ENCODE assay signal across 1 cellular context in the genomic region with DNA sequence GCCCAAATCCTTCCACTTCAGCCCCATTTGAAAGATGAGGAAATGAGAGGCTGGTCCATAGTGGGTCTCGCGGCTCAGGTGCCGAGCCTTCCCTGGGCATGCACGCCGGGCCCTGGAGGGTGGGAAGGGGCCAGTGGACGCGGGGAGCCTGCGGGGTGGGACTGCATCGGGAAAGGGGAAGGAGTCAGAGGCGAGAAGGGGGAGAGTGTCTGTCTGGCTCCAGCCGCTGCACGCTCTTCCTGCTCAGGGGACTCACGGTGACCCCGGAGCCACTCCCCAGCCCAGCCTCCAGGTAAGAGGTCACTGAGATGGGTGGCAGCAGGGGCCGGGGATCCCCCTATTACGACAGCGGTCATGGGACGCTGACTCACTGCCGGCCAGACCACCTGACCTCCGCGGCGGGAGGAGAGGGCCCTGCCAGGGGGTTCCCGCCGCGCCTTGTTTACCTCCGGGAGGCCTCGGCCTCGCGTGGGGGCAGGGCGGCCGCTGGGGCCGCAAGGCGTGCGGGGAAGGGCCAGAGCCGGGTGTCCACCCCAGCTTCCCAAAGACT.
A peak's percentile ranks its signal among the peaks of the same experiment; 100 is the strongest.
TF ChIP-seq lines count a peak whose summit lies in the region.

No MANE protein-coding gene starts in this region.

TF ChIP-seq in GM12878, 131 proteins besides CTCF, POLR2A, EP300 and RAD21 (continued from another document and continues in another):
- TF ChIP-seq, protein P1, sequence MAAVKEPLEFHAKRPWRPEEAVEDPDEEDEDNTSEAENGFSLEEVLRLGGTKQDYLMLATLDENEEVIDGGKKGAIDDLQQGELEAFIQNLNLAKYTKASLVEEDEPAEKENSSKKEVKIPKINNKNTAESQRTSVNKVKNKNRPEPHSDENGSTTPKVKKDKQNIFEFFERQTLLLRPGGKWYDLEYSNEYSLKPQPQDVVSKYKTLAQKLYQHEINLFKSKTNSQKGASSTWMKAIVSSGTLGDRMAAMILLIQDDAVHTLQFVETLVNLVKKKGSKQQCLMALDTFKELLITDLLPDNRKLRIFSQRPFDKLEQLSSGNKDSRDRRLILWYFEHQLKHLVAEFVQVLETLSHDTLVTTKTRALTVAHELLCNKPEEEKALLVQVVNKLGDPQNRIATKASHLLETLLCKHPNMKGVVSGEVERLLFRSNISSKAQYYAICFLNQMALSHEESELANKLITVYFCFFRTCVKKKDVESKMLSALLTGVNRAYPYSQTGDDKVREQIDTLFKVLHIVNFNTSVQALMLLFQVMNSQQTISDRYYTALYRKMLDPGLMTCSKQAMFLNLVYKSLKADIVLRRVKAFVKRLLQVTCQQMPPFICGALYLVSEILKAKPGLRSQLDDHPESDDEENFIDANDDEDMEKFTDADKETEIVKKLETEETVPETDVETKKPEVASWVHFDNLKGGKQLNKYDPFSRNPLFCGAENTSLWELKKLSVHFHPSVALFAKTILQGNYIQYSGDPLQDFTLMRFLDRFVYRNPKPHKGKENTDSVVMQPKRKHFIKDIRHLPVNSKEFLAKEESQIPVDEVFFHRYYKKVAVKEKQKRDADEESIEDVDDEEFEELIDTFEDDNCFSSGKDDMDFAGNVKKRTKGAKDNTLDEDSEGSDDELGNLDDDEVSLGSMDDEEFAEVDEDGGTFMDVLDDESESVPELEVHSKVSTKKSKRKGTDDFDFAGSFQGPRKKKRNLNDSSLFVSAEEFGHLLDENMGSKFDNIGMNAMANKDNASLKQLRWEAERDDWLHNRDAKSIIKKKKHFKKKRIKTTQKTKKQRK (IDR thresholded peaks at IDR 0.05; ENCODE audit: low read depth, low read length), result no peak
- TF ChIP-seq BHLHE40 (IDR thresholded peaks at IDR 0.05; ENCODE audit: borderline replicate concordance in 1 of 2, low read depth in 2 of 2, low read length in 1 of 2), result peak in 1 of 2 experiments; percentile 84; a peak in 3 of 4 replicates
- TF ChIP-seq JUNB (IDR thresholded peaks at IDR 0.05), result peak; percentile 38; the same call in 1 of the 2 replicates
- TF ChIP-seq NR2F1 (conservative IDR thresholded peaks at IDR 0.05), result peak; percentile 95
- TF ChIP-seq MTA2 (IDR thresholded peaks at IDR 0.05; ENCODE audit: low read depth), result peak; percentile 52; the same call in 1 of the 2 replicates
- TF ChIP-seq TCF3 (IDR thresholded peaks at IDR 0.05; ENCODE audit: borderline replicate concordance, insufficient read depth, low read depth, low read length), result peak; percentile 75; the same call in 1 of the 2 replicates
- TF ChIP-seq ATF7 (IDR thresholded peaks at IDR 0.05; ENCODE audit: low read depth), result peak; percentile 91
- peak; percentile 99 for TF ChIP-seq BACH1 (IDR thresholded peaks at IDR 0.05; ENCODE audit: borderline replicate concordance)
- TF ChIP-seq, protein P2, sequence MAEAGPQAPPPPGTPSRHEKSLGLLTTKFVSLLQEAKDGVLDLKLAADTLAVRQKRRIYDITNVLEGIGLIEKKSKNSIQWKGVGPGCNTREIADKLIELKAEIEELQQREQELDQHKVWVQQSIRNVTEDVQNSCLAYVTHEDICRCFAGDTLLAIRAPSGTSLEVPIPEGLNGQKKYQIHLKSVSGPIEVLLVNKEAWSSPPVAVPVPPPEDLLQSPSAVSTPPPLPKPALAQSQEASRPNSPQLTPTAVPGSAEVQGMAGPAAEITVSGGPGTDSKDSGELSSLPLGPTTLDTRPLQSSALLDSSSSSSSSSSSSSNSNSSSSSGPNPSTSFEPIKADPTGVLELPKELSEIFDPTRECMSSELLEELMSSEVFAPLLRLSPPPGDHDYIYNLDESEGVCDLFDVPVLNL (IDR thresholded peaks at IDR 0.05; ENCODE audit: low read depth, low read length), result peak; percentile 61
- TF ChIP-seq, protein P3, sequence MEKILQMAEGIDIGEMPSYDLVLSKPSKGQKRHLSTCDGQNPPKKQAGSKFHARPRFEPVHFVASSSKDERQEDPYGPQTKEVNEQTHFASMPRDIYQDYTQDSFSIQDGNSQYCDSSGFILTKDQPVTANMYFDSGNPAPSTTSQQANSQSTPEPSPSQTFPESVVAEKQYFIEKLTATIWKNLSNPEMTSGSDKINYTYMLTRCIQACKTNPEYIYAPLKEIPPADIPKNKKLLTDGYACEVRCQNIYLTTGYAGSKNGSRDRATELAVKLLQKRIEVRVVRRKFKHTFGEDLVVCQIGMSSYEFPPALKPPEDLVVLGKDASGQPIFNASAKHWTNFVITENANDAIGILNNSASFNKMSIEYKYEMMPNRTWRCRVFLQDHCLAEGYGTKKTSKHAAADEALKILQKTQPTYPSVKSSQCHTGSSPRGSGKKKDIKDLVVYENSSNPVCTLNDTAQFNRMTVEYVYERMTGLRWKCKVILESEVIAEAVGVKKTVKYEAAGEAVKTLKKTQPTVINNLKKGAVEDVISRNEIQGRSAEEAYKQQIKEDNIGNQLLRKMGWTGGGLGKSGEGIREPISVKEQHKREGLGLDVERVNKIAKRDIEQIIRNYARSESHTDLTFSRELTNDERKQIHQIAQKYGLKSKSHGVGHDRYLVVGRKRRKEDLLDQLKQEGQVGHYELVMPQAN (conservative IDR thresholded peaks at IDR 0.05), result peak; percentile 56; the same call in 1 of the 2 replicates
- no peak for TF ChIP-seq FOXM1 (IDR thresholded peaks at IDR 0.05; ENCODE audit: low read depth, low read length)
- peak; percentile 69; the same call in 1 of the 2 replicates for TF ChIP-seq IKZF1 (conservative IDR thresholded peaks at IDR 0.05)
- TF ChIP-seq HDGF (IDR thresholded peaks at IDR 0.05), result peak; percentile 95
- no peak for TF ChIP-seq NFXL1 (IDR thresholded peaks at IDR 0.05; ENCODE audit: borderline replicate concordance)
- TF ChIP-seq JUND (IDR thresholded peaks at IDR 0.05; ENCODE audit: low read depth, low read length), result peak; percentile 77; the same call in 1 of the 2 replicates
- TF ChIP-seq, protein P4, sequence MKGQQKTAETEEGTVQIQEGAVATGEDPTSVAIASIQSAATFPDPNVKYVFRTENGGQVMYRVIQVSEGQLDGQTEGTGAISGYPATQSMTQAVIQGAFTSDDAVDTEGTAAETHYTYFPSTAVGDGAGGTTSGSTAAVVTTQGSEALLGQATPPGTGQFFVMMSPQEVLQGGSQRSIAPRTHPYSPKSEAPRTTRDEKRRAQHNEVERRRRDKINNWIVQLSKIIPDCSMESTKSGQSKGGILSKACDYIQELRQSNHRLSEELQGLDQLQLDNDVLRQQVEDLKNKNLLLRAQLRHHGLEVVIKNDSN (IDR thresholded peaks at IDR 0.05; ENCODE audit: borderline replicate concordance, extremely low read length, insufficient read depth, low read depth, low read length), result peak; percentile 90
- peak; percentile 44; the same call in 1 of the 2 replicates for TF ChIP-seq GATAD2B (conservative IDR thresholded peaks at IDR 0.05; ENCODE audit: low read depth)
- peak; percentile 76 for TF ChIP-seq TBL1XR1 (IDR thresholded peaks at IDR 0.05; ENCODE audit: low read depth, low read length)
- TF ChIP-seq MYC (IDR thresholded peaks at IDR 0.05; ENCODE audit: insufficient read depth, insufficient read length, insufficient replicate concordance, low read length, severe bottlenecking), result peak; percentile 15
- TF ChIP-seq TCF12 (IDR thresholded peaks at IDR 0.05; ENCODE audit: low read depth, low read length), result peak; percentile 81
- no peak for TF ChIP-seq KDM1A (IDR thresholded peaks at IDR 0.05; ENCODE audit: borderline replicate concordance)
- TF ChIP-seq POLR2AphosphoS5 (IDR thresholded peaks at IDR 0.05; ENCODE audit: low read length), result peak; percentile 71; the same call in 1 of the 2 replicates
- TF ChIP-seq PAX5 (IDR thresholded peaks at IDR 0.05; ENCODE audit: borderline replicate concordance, low read depth, low read length), result peak; percentile 94
- TF ChIP-seq WRNIP1 (IDR thresholded peaks at IDR 0.05; ENCODE audit: borderline replicate concordance, low read depth, low read length), result no peak
- peak; percentile 94 for TF ChIP-seq CREM (IDR thresholded peaks at IDR 0.05; ENCODE audit: low read depth)
- peak; percentile 33 to 50; a peak in 3 of 4 replicates for TF ChIP-seq IKZF2 (IDR thresholded peaks at IDR 0.05)
- TF ChIP-seq CREB1 (IDR thresholded peaks at IDR 0.05; ENCODE audit: low read depth), result peak; percentile 91
- peak; percentile 43; the same call in 1 of the 2 replicates for TF ChIP-seq TAF1 (IDR thresholded peaks at IDR 0.05; ENCODE audit: borderline replicate concordance, low read depth, low read length)
- no peak for TF ChIP-seq SIN3A (IDR thresholded peaks at IDR 0.05; ENCODE audit: low read depth, low read length)
- TF ChIP-seq MEF2B (IDR thresholded peaks at IDR 0.05; ENCODE audit: partially characterized antibody, poor library complexity, severe bottlenecking), result no peak
- TF ChIP-seq, protein P5, sequence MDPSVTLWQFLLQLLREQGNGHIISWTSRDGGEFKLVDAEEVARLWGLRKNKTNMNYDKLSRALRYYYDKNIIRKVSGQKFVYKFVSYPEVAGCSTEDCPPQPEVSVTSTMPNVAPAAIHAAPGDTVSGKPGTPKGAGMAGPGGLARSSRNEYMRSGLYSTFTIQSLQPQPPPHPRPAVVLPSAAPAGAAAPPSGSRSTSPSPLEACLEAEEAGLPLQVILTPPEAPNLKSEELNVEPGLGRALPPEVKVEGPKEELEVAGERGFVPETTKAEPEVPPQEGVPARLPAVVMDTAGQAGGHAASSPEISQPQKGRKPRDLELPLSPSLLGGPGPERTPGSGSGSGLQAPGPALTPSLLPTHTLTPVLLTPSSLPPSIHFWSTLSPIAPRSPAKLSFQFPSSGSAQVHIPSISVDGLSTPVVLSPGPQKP (IDR thresholded peaks at IDR 0.05; ENCODE audit: low read depth, low read length), result no peak
- TF ChIP-seq ZNF217 (IDR thresholded peaks at IDR 0.05), result 0 out of 2 replicates have a peak, but pooled peaks have one; percentile 19
- 0 out of 2 replicates have a peak, but pooled peaks have one; percentile 33 for TF ChIP-seq MEF2A (IDR thresholded peaks at IDR 0.05; ENCODE audit: insufficient read depth, low read depth, low read length)
- TF ChIP-seq, protein P6, sequence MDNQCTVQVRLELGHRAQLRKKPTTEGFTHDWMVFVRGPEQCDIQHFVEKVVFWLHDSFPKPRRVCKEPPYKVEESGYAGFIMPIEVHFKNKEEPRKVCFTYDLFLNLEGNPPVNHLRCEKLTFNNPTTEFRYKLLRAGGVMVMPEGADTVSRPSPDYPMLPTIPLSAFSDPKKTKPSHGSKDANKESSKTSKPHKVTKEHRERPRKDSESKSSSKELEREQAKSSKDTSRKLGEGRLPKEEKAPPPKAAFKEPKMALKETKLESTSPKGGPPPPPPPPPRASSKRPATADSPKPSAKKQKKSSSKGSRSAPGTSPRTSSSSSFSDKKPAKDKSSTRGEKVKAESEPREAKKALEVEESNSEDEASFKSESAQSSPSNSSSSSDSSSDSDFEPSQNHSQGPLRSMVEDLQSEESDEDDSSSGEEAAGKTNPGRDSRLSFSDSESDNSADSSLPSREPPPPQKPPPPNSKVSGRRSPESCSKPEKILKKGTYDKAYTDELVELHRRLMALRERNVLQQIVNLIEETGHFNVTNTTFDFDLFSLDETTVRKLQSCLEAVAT (IDR thresholded peaks at IDR 0.05), result no peak
- peak; percentile 50 for TF ChIP-seq KLF5 (IDR thresholded peaks at IDR 0.05; ENCODE audit: partially characterized antibody)
- no peak for TF ChIP-seq BMI1 (IDR thresholded peaks at IDR 0.05; ENCODE audit: borderline replicate concordance)
- no peak for TF ChIP-seq ZZZ3 (IDR thresholded peaks at IDR 0.05; ENCODE audit: control insufficient read depth, insufficient read length, low read depth)
- TF ChIP-seq, protein P7, sequence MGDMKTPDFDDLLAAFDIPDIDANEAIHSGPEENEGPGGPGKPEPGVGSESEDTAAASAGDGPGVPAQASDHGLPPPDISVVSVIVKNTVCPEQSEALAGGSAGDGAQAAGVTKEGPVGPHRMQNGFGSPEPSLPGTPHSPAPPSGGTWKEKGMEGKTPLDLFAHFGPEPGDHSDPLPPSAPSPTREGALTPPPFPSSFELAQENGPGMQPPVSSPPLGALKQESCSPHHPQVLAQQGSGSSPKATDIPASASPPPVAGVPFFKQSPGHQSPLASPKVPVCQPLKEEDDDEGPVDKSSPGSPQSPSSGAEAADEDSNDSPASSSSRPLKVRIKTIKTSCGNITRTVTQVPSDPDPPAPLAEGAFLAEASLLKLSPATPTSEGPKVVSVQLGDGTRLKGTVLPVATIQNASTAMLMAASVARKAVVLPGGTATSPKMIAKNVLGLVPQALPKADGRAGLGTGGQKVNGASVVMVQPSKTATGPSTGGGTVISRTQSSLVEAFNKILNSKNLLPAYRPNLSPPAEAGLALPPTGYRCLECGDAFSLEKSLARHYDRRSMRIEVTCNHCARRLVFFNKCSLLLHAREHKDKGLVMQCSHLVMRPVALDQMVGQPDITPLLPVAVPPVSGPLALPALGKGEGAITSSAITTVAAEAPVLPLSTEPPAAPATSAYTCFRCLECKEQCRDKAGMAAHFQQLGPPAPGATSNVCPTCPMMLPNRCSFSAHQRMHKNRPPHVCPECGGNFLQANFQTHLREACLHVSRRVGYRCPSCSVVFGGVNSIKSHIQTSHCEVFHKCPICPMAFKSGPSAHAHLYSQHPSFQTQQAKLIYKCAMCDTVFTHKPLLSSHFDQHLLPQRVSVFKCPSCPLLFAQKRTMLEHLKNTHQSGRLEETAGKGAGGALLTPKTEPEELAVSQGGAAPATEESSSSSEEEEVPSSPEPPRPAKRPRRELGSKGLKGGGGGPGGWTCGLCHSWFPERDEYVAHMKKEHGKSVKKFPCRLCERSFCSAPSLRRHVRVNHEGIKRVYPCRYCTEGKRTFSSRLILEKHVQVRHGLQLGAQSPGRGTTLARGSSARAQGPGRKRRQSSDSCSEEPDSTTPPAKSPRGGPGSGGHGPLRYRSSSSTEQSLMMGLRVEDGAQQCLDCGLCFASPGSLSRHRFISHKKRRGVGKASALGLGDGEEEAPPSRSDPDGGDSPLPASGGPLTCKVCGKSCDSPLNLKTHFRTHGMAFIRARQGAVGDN (IDR thresholded peaks at IDR 0.05), result peak; percentile 96
- no peak for TF ChIP-seq ZBED1 (IDR thresholded peaks at IDR 0.05; ENCODE audit: borderline replicate concordance)
- TF ChIP-seq, protein P8, sequence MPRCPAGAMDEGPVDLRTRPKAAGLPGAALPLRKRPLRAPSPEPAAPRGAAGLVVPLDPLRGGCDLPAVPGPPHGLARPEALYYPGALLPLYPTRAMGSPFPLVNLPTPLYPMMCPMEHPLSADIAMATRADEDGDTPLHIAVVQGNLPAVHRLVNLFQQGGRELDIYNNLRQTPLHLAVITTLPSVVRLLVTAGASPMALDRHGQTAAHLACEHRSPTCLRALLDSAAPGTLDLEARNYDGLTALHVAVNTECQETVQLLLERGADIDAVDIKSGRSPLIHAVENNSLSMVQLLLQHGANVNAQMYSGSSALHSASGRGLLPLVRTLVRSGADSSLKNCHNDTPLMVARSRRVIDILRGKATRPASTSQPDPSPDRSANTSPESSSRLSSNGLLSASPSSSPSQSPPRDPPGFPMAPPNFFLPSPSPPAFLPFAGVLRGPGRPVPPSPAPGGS (IDR thresholded peaks at IDR 0.05; ENCODE audit: borderline replicate concordance, insufficient read depth, low read depth, low read length, poor library complexity, severe bottlenecking), result peak; percentile 77
- TF ChIP-seq, protein P9, sequence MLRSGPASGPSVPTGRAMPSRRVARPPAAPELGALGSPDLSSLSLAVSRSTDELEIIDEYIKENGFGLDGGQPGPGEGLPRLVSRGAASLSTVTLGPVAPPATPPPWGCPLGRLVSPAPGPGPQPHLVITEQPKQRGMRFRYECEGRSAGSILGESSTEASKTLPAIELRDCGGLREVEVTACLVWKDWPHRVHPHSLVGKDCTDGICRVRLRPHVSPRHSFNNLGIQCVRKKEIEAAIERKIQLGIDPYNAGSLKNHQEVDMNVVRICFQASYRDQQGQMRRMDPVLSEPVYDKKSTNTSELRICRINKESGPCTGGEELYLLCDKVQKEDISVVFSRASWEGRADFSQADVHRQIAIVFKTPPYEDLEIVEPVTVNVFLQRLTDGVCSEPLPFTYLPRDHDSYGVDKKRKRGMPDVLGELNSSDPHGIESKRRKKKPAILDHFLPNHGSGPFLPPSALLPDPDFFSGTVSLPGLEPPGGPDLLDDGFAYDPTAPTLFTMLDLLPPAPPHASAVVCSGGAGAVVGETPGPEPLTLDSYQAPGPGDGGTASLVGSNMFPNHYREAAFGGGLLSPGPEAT (IDR thresholded peaks at IDR 0.05; ENCODE audit: low read depth), result peak; percentile 85
- TF ChIP-seq EED (IDR thresholded peaks at IDR 0.05; ENCODE audit: low read depth), result no peak
